In genomic region chr11:64742940-64743590, GRCh38 we compare ENCODE assay signal across 8 cellular contexts. TPM values are rescaled to one million over a fixed set of nuclear protein-coding genes. Genes with fewer than 3 reads are reported as not detected.
DNase-seq lines count a peak whose midpoint lies in the region; ATAC-seq and TF ChIP-seq lines count a peak whose summit lies in the region.

No MANE protein-coding gene starts in this region.

- peak overlapping the region; percentile 92 for H3K27ac Mint-ChIP-seq in CD4-positive, alpha-beta T cell
- peak overlapping the region; percentile 98 for H3K27ac Mint-ChIP-seq in T-helper 17 cell

- H3K4me3 ChIP-seq in astrocyte of the cerebellum (ENCODE audit: low read depth, low read length) (peak overlapping the region; percentile 22), iPS-11a (ENCODE audit: low read depth, low read length) (peak overlapping the region; percentile 51), skeletal muscle satellite cell (ENCODE audit: low read length) (peak overlapping the region; percentile 61)

- intact Hi-C loops in CD4-positive, alpha-beta T cell (cut with DNase I, micrococcal nuclease), result loop anchor here (1.0 to 5.0 kb wide), 6 partner anchors 21 to 190 kb away; partner anchors contain the start of genes CDC42BPG (in 1 of the 2) and SF1 (in 1 of the 2)

- in situ Hi-C loops in astrocyte of the cerebellum (cut with HindIII; ENCODE audit: low sequenced_read_pairs), result no loop called here

- peak; percentile 13 for ATAC-seq in CD4-positive, alpha-beta T cell (ENCODE audit: poor library complexity)
- ATAC-seq in HG03097 (IDR thresholded peaks at IDR 0.05; ENCODE audit: low FRiP score, unreplicated experiment) (peak; percentile 33), T-helper 17 cell (peak; percentile 17), GM21717 (IDR thresholded peaks at IDR 0.05; ENCODE audit: unreplicated experiment) (no peak), GM19463 (IDR thresholded peaks at IDR 0.05; ENCODE audit: unreplicated experiment) (no peak)

- H3K9me3 Mint-ChIP-seq in CD4-positive, alpha-beta T cell, result no peaks in the 10 kb centered on the region

- POLR2A ChIA-PET in CD4-positive, alpha-beta T cell (lab: Charles Lee), result interaction anchor here (1.1 to 18.7 kb wide), 17 partner anchors 8 to 756 kb away, joined by 4 to 634 read pairs (median 13); partner anchors contain the start of genes FAU, MALAT1, MAP4K2 and MEN1

- DNase-seq in CD4-positive, alpha-beta T cell, result peak; percentile 58 to 84 (median 70)
- DNase-seq in T-helper 17 cell, result peak; percentile 70 to 80 (median 76)
- no peak for DNase-seq in astrocyte of the cerebellum (ENCODE audit: low read depth)

- peak overlapping the region; percentile 89 for H3K4me2 ChIP-seq in skeletal muscle satellite cell (ENCODE audit: low read length)

- no peak overlapping the region for H3K9ac ChIP-seq in skeletal muscle satellite cell (ENCODE audit: low read depth, low read length)

- peaks cover 31% of the 10 kb centered on the region for H3K4me1 ChIP-seq in skeletal muscle satellite cell (ENCODE audit: control insufficient read depth, insufficient read depth, low read length)

- no peaks in the 10 kb centered on the region for H3K27me3 Mint-ChIP-seq in CD4-positive, alpha-beta T cell
- H3K27me3 Mint-ChIP-seq in T-helper 17 cell, result no peaks in the 10 kb centered on the region

- H3K36me3 Mint-ChIP-seq in CD4-positive, alpha-beta T cell (ENCODE audit: low read depth), result peaks cover 56% of the 10 kb centered on the region
- H3K36me3 Mint-ChIP-seq in T-helper 17 cell (ENCODE audit: low read depth), result peaks cover 13% of the 10 kb centered on the region

- H3K27me3 ChIP-seq in CD4-positive, alpha-beta T cell (ENCODE audit: control insufficient read depth, insufficient read depth, low read length), result no peaks in the 10 kb centered on the region
- H3K27me3 ChIP-seq in skeletal muscle satellite cell (ENCODE audit: control insufficient read depth, insufficient read depth, low read length), result peaks cover 46% of the 10 kb centered on the region

- H3K4me1 Mint-ChIP-seq in CD4-positive, alpha-beta T cell (ENCODE audit: low read depth), result peaks cover 46% of the 10 kb centered on the region
- peaks cover 46% of the 10 kb centered on the region for H3K4me1 Mint-ChIP-seq in T-helper 17 cell

- peak; percentile 80 for TF ChIP-seq CTCF in CD4-positive, alpha-beta T cell (IDR thresholded peaks at IDR 0.05)
- TF ChIP-seq CTCF in astrocyte of the cerebellum (IDR thresholded peaks at IDR 0.05; ENCODE audit: low read depth, low read length, missing control alignments), result peak; percentile 73

- H3K9me3 ChIP-seq in CD4-positive, alpha-beta T cell (ENCODE audit: control insufficient read depth, low read length), result no peaks in the 10 kb centered on the region
- H3K9me3 ChIP-seq in T-helper 17 cell (ENCODE audit: control insufficient read depth, low read length, poor library complexity, severe bottlenecking), result no peaks in the 10 kb centered on the region
- H3K9me3 ChIP-seq in skeletal muscle satellite cell (replicated peaks; ENCODE audit: low read length), result no peaks in the 10 kb centered on the region

- CTCF ChIA-PET in CD4-positive, alpha-beta T cell (lab: Charles Lee), result interaction anchor here (0.6 to 4.9 kb wide), 13 partner anchors 10 to 460 kb away, joined by 3 to 45 read pairs (median 5); partner anchors contain the start of genes PYGM and SF1

- H3K4me3 Mint-ChIP-seq in CD4-positive, alpha-beta T cell, result peak overlapping the region; percentile 85
- peak overlapping the region; percentile 99 for H3K4me3 Mint-ChIP-seq in T-helper 17 cell

- H3K27ac ChIP-seq in CD4-positive, alpha-beta T cell (ENCODE audit: low read depth, low read length), result peak overlapping the region; percentile 95

- H3K36me3 ChIP-seq in skeletal muscle satellite cell (ENCODE audit: insufficient read depth, low read length), result no peaks in the 10 kb centered on the region

RNA-seq across cellular contexts. Expression of gene RASGRP2, which starts 0.9 kb away (rescaled TPM):
- 100 to 1,000 TPM; 668 to 672 TPM for total RNA-seq in CD4-positive, alpha-beta T cell
- 100 to 1,000 TPM; 464 to 502 TPM for total RNA-seq in T-helper 17 cell
- 0.25 TPM in 1 of 2 replicates, not detected in the other for total RNA-seq in skeletal muscle satellite cell (2012; rRNA removed)

RNA-seq across cellular contexts. Expression of gene PYGM, which starts 16.7 kb away (rescaled TPM):
- 1 to 10 TPM; 5.0 to 6.0 TPM for total RNA-seq in CD4-positive, alpha-beta T cell
- 10 to 100 TPM; 11.8 to 27.1 TPM for total RNA-seq in T-helper 17 cell
- total RNA-seq in skeletal muscle satellite cell (2012; rRNA removed), result 0.76 and 0.87 TPM in 2 replicates

RNA-seq across cellular contexts. Expression of gene NRXN2, which starts 20.1 kb away (rescaled TPM):
- under 1 TPM; 0.05 to 0.31 TPM for total RNA-seq in CD4-positive, alpha-beta T cell
- total RNA-seq in T-helper 17 cell, result under 1 TPM; 0.21 to 0.32 TPM
- 17.5 and 38.8 TPM in 2 replicates for total RNA-seq in skeletal muscle satellite cell (2012; rRNA removed)

RNA-seq across cellular contexts. Expression of gene SF1, which starts 35.3 kb away (rescaled TPM):
- total RNA-seq in CD4-positive, alpha-beta T cell, result 1,000 to 10,000 TPM; 1,632 to 1,657 TPM
- 1,000 to 10,000 TPM; 1,476 to 1,622 TPM for total RNA-seq in T-helper 17 cell
- 87.8 and 96.1 TPM in 2 replicates for total RNA-seq in skeletal muscle satellite cell (2012; rRNA removed)

RNA-seq across cellular contexts. Expression of gene MAP4K2, which starts 59.9 kb away (rescaled TPM):
- 10 to 100 TPM; 71.9 to 74.1 TPM for total RNA-seq in CD4-positive, alpha-beta T cell
- 10 to 100 TPM; 97.8 to 99.2 TPM for total RNA-seq in T-helper 17 cell
- total RNA-seq in skeletal muscle satellite cell (2012; rRNA removed), result 8.5 and 9.9 TPM in 2 replicates

Comparison
In these comparisons a context has a peak if more than half of its experiments do, and no peak if none do; other contexts are left out.
1. ATAC-seq: peak in CD4-positive, alpha-beta T cell (single experiment), HG03097 (single experiment) and T-helper 17 cell (single experiment); none in GM21717 (single experiment) and GM19463 (single experiment).
2. Peak in every context shown above with its lines, with median percentiles within 50 percentile points of each other: H3K4me3 ChIP-seq.